Comparison of ENCODE assay signal across 27 cellular contexts in genomic region chr9:95217936-95218335, GRCh38.
"Had no signal": no experiment of that assay in that cellular context is flagged by ENCODE, and none has a peak within 500 bp of the region (broad histone marks: within the 10 kb centered on the region; RNA-seq: fewer than 3 reads in every experiment).

No MANE protein-coding gene starts in this region.

- FAIRE-seq: bronchial epithelial cell, colon, frontal cortex had no signal

- ATAC-seq: mucosa of descending colon, right lobe of liver had no signal

- H3K4me3 ChIP-seq: esophagus muscularis mucosa, left ventricle myocardium inferior, lung, mucosa of descending colon, right lobe of liver, thoracic aorta, uterus had no signal

- H3K27me3 ChIP-seq: esophagus muscularis mucosa, neutrophil, right lobe of liver, uterus had no signal

- H3K36me3 ChIP-seq: left ventricle myocardium inferior, neutrophil, right lobe of liver, thoracic aorta, uterus had no signal

- DNase-seq: activated CD4-positive, alpha-beta T cell treated with anti-CD3 and anti-CD28 coated beads for 48 hours; activated CD4-positive, alpha-beta T cell treated with anti-CD3 and anti-CD28 coated beads, Interleukin-2, amount 50 U/mL, for 48 hours; activated CD8-positive, alpha-beta memory T cell treated with anti-CD3 and anti-CD28 coated beads for 24 hours; activated effector memory CD4-positive, alpha-beta T cell treated with Interleukin-2 at 50 U/mL for 16 hours; activated naive CD4-positive, alpha-beta T cell treated with Interleukin-2 at 50 U/mL for 16 hours; anterior cingulate cortex; dermis blood vessel endothelial cell; effector CD4-positive, alpha-beta T cell; glutamatergic neuron; islet precursor cell; left ventricle myocardium inferior; mucosa of descending colon; nephron progenitor cell; right lobe of liver; stimulated activated CD4-positive, alpha-beta T cell treated with anti-CD3 and anti-CD28 coated beads, Interleukin-2, amount 100 ng/mL, for 48 hours; trophoblast cell; uterus had no signal

- H3K27ac Mint-ChIP-seq: activated naive CD8-positive, alpha-beta T cell; nephron progenitor cell; stimulated activated naive CD8-positive, alpha-beta T cell treated with anti-CD3 and anti-CD28 coated beads, Interleukin-15, Interleukin-2, amounts not matched to agents 100 ng/mL and 50 ng/mL, for 24 hours had no signal

- H3K27me3 Mint-ChIP-seq: activated naive CD8-positive, alpha-beta T cell; central memory CD8-positive, alpha-beta T cell; stimulated activated naive CD8-positive, alpha-beta T cell treated with anti-CD3 and anti-CD28 coated beads, Interleukin-15, Interleukin-2, amounts not matched to agents 100 ng/mL and 50 ng/mL, for 24 hours had no signal

- H3K4me1 Mint-ChIP-seq: central memory CD8-positive, alpha-beta T cell had no signal

- H3K4me3 Mint-ChIP-seq: activated naive CD8-positive, alpha-beta T cell; central memory CD8-positive, alpha-beta T cell; nephron progenitor cell; stimulated activated naive CD8-positive, alpha-beta T cell treated with anti-CD3 and anti-CD28 coated beads, Interleukin-15, Interleukin-2, amounts not matched to agents 100 ng/mL and 50 ng/mL, for 24 hours had no signal

- H3K9me3 ChIP-seq: esophagus muscularis mucosa, left ventricle myocardium inferior, mucosa of descending colon, neutrophil, right lobe of liver, thoracic aorta, uterus had no signal

- H3K9me3 Mint-ChIP-seq: central memory CD8-positive, alpha-beta T cell; stimulated activated naive CD8-positive, alpha-beta T cell treated with anti-CD3 and anti-CD28 coated beads, Interleukin-15, Interleukin-2, amounts not matched to agents 100 ng/mL and 50 ng/mL, for 24 hours had no signal

- H3K4me1 ChIP-seq: left ventricle myocardium inferior, right lobe of liver, uterus had no signal

- H3K27ac ChIP-seq: esophagus muscularis mucosa, left ventricle myocardium inferior, neutrophil, right lobe of liver, thoracic aorta, uterus had no signal
